Comparison of ENCODE assay signal across 13 cellular contexts in the genomic region with DNA sequence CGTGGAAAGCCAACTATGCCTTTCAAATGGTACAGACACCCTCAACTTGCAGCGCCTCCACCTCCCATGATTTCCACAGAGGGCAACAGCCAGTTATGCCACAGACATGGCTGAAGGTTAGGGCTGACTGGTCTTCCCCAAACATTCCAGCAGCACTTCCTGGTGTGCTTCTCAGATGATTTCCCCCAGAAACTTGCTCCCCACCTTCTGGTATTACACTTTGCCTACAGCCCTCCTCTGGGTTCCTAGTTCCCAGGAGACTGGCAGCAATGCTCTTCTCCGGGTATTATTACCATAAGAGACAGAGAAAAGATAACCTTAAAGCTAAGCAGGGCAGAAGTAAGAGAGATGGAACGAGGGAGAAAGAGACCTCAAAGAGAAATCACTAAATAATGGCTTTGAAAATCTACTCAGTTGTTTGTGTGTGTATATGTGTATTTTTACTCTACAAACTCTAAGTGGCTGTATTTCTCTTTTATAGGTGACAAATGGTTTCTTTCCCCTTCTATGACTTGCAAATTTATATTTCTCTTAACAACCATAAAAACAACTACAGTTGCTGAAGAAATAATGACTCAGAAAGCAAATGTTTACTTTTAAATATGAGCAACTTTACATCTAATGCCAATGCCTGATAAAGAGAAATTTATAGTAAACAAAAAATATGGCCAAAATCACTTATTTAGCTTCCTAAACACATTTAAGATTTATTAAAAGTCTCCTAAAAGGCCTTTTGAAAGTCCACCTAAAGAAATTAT.
A peak's percentile ranks its signal among the peaks of the same experiment; 100 is the strongest.
DNase-seq lines count a peak whose midpoint lies in the region; ATAC-seq, FAIRE-seq and TF ChIP-seq lines count a peak whose summit lies in the region.
"Had no signal": no experiment of that assay in that cellular context is flagged by ENCODE, and none has a peak within 500 bp of the region (broad histone marks: within the 10 kb centered on the region; RNA-seq: fewer than 3 reads in every experiment).

No MANE protein-coding gene starts in this region.

- POLR2A ChIA-PET in A549 (lab: Yijun Ruan, JAX), result interaction anchor here (0.9 to 1.9 kb wide), 2 partner anchors 31 kb away, joined by 3 to 7 read pairs; no protein-coding TSS in a partner anchor

- H3K4me2 ChIP-seq in A549, result peak overlapping the region; percentile 83

- TF ChIP-seq RAD21 in A549 (conservative IDR thresholded peaks at IDR 0.05 in 1 of 2, IDR thresholded peaks at IDR 0.05 in 1 of 2), result peak in 1 of 2 experiments; percentile 18; a peak in 1 of 5 replicates

- ATAC-seq in A549, result peak; percentile 82 to 92
- ATAC-seq in GM19452 (IDR thresholded peaks at IDR 0.05; ENCODE audit: unreplicated experiment), result no peak
- no peak for ATAC-seq in HG03565 (IDR thresholded peaks at IDR 0.05; ENCODE audit: unreplicated experiment)

- peak; percentile 98 for FAIRE-seq in A549 (lab: Jason Lieb, UNC)

- in situ Hi-C loops in brain microvascular endothelial cell (cut with HindIII; ENCODE audit: low pct_ligation_motif_present, low sequenced_read_pairs), result no loop called here

- no peak for TF ChIP-seq EP300 in A549 (IDR thresholded peaks at IDR 0.05)

- no peaks in the 10 kb centered on the region for H3K9me3 ChIP-seq in A549

- H3K36me3 ChIP-seq in brain microvascular endothelial cell (replicated peaks), result no peaks in the 10 kb centered on the region

- TF ChIP-seq CTCF in A549 (IDR thresholded peaks at IDR 0.05) (no peak), LNCaP clone FGC (IDR thresholded peaks at IDR 0.05; ENCODE audit: control insufficient read depth, extremely low read depth, insufficient read depth) (no peak), brain microvascular endothelial cell (IDR thresholded peaks at IDR 0.05; ENCODE audit: low read depth, low read length, missing control alignments) (no peak)

- peak; percentile 49 to 92 for DNase-seq in A549 (ENCODE audit: low read depth in 1 of 2, low spot score in 1 of 2)
- peak; percentile 61 for DNase-seq in LNCaP clone FGC (ENCODE audit: low read depth)
- DNase-seq in brain microvascular endothelial cell, result peak; percentile 39
- DNase-seq in kidney glomerular epithelial cell (lab: John Stamatoyannopoulos, UW), result peak; percentile 23
- DNase-seq in activated CD8-positive, alpha-beta memory T cell treated with anti-CD3 and anti-CD28 coated beads, Interleukin-2, amount 50 U/mL, for 48 hours, result no peak
- DNase-seq in 8988T, result no peak
- DNase-seq: activated CD8-positive, alpha-beta T cell treated with anti-CD3 and anti-CD28 coated beads for 36 hours; activated naive CD4-positive, alpha-beta T cell treated with anti-CD3 and anti-CD28 coated beads for 36 hours; cortex of kidney; glutamatergic neuron; NCI-H1092 treated with DMSO at 0.1 percent for 48 hours had no signal

- H3K27me3 ChIP-seq in brain microvascular endothelial cell (replicated peaks), result no peaks in the 10 kb centered on the region

- CTCF ChIA-PET in A549 (lab: Yijun Ruan, JAX), result interaction anchor here (0.6 to 1.4 kb wide), 4 partner anchors 15 to 40 kb away, joined by 3 to 4 read pairs (median 3); no protein-coding TSS in a partner anchor

- H3K27ac ChIP-seq in A549 (peak overlapping the region; percentile 79 to 88), brain microvascular endothelial cell (peak overlapping the region; percentile 93)

- H3K4me3 ChIP-seq in A549 (peak overlapping the region; percentile 37), LNCaP clone FGC (ENCODE audit: low read depth, low read length) (no peak overlapping the region), brain microvascular endothelial cell (ENCODE audit: low read depth, low read length) (no peak overlapping the region)

- peaks cover 89% of the 10 kb centered on the region for H3K4me1 ChIP-seq in A549

- WGBS in A549 (ENCODE audit: missing lambda C conversion rate), result 3% methylated on average over 4 of the region's 4 CpGs

- no peak for TF ChIP-seq POLR2A in A549 (IDR thresholded peaks at IDR 0.05; ENCODE audit: low read length)

TF ChIP-seq in A549, 52 proteins besides CTCF, POLR2A, EP300 and RAD21:
- TF ChIP-seq CEBPB (IDR thresholded peaks at IDR 0.05) (peak in 1 of 2 experiments; percentile 41; a peak in 2 of 4 replicates), HOXA7 (CRISPR knock-in tag; IDR thresholded peaks at IDR 0.05) (no peak; the same call in 1 of the 2 replicates), FOXS1 (CRISPR knock-in tag; IDR thresholded peaks at IDR 0.05) (peak; percentile 86; the same call in 1 of the 2 replicates), TP53 (CRISPR knock-in tag; IDR thresholded peaks at IDR 0.05) (peak; percentile 86; the same call in 1 of the 2 replicates), FOSB (CRISPR knock-in tag; IDR thresholded peaks at IDR 0.05) (peak; percentile 73), POLR2AphosphoS2 (conservative IDR thresholded peaks at IDR 0.05; ENCODE audit: low read length) (0 out of 2 replicates have a peak, but pooled peaks have one; percentile 3), ZNF302 (CRISPR knock-in tag; IDR thresholded peaks at IDR 0.05) (no peak; the same call in 1 of the 2 replicates), SMC3 (IDR thresholded peaks at IDR 0.05) (0 out of 3 replicates have a peak, but pooled peaks have one; percentile 18), MAZ (IDR thresholded peaks at IDR 0.05; ENCODE audit: borderline replicate concordance, low read depth, low read length) (0 out of 2 replicates have a peak, but pooled peaks have one; percentile 56), TFCP2L1 (CRISPR knock-in tag; IDR thresholded peaks at IDR 0.05) (peak; percentile 70; the same call in 1 of the 2 replicates), KDM1A (IDR thresholded peaks at IDR 0.05; ENCODE audit: low read depth) (no peak), ESRRA (IDR thresholded peaks at IDR 0.05; ENCODE audit: borderline replicate concordance, low read length) (peak; percentile 66; the same call in 1 of the 2 replicates), HOXB13 (CRISPR knock-in tag; IDR thresholded peaks at IDR 0.05; ENCODE audit: low read depth) (peak; percentile 67; the same call in 1 of the 2 replicates), SREBF2 (IDR thresholded peaks at IDR 0.05) (no peak), NFE2L2 (conservative IDR thresholded peaks at IDR 0.05; ENCODE audit: low read length) (peak; percentile 88), FOSL2 (IDR thresholded peaks at IDR 0.05) (no peak), FOSL2 (CRISPR knock-in tag; IDR thresholded peaks at IDR 0.05) (peak; percentile 88), EHF (CRISPR knock-in tag; IDR thresholded peaks at IDR 0.05) (peak; percentile 86), JUN (IDR thresholded peaks at IDR 0.05) (peak in 1 of 2 experiments; percentile 75; a peak in 1 of 5 replicates), NPAS2 (CRISPR knock-in tag; IDR thresholded peaks at IDR 0.05; ENCODE audit: borderline replicate concordance) (no peak), MAFK (IDR thresholded peaks at IDR 0.05; ENCODE audit: partially characterized antibody) (peak; percentile 79), HEYL (CRISPR knock-in tag; IDR thresholded peaks at IDR 0.05) (peak; percentile 76; the same call in 1 of the 2 replicates), HOXB5 (CRISPR knock-in tag; IDR thresholded peaks at IDR 0.05) (peak; percentile 72), JUNB (IDR thresholded peaks at IDR 0.05) (0 out of 2 replicates have a peak, but pooled peaks have one; percentile 18), BHLHE40 (IDR thresholded peaks at IDR 0.05; ENCODE audit: low read depth, low read length) (no peak)
- TF ChIP-seq, protein P1, sequence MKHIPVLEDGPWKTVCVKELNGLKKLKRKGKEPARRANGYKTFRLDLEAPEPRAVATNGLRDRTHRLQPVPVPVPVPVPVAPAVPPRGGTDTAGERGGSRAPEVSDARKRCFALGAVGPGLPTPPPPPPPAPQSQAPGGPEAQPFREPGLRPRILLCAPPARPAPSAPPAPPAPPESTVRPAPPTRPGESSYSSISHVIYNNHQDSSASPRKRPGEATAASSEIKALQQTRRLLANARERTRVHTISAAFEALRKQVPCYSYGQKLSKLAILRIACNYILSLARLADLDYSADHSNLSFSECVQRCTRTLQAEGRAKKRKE (CRISPR knock-in tag; IDR thresholded peaks at IDR 0.05; ENCODE audit: low read depth), result peak; percentile 93
- TF ChIP-seq, protein P2, sequence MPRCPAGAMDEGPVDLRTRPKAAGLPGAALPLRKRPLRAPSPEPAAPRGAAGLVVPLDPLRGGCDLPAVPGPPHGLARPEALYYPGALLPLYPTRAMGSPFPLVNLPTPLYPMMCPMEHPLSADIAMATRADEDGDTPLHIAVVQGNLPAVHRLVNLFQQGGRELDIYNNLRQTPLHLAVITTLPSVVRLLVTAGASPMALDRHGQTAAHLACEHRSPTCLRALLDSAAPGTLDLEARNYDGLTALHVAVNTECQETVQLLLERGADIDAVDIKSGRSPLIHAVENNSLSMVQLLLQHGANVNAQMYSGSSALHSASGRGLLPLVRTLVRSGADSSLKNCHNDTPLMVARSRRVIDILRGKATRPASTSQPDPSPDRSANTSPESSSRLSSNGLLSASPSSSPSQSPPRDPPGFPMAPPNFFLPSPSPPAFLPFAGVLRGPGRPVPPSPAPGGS (IDR thresholded peaks at IDR 0.05), result peak; percentile 31; the same call in 1 of the 3 replicates
- TF ChIP-seq, protein P3, sequence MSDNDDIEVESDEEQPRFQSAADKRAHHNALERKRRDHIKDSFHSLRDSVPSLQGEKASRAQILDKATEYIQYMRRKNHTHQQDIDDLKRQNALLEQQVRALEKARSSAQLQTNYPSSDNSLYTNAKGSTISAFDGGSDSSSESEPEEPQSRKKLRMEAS (IDR thresholded peaks at IDR 0.05), result peak; percentile 69; the same call in 1 of the 2 replicates
- TF ChIP-seq, protein P4, sequence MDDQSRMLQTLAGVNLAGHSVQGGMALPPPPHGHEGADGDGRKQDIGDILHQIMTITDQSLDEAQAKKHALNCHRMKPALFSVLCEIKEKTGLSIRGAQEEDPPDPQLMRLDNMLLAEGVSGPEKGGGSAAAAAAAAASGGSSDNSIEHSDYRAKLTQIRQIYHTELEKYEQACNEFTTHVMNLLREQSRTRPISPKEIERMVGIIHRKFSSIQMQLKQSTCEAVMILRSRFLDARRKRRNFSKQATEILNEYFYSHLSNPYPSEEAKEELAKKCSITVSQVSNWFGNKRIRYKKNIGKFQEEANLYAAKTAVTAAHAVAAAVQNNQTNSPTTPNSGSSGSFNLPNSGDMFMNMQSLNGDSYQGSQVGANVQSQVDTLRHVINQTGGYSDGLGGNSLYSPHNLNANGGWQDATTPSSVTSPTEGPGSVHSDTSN (IDR thresholded peaks at IDR 0.05), result 0 out of 2 replicates have a peak, but pooled peaks have one; percentile 27
TF ChIP-seq in A549: peak in this region for 22.

Comparison
In these comparisons a context has a peak if more than half of its experiments do, and no peak if none do; other contexts are left out.
1. ATAC-seq: peak in A549 (2 of 2); none in GM19452 (single experiment) and HG03565 (single experiment).
2. DNase-seq: peak in A549 (2 of 2), LNCaP clone FGC (single experiment), brain microvascular endothelial cell (single experiment) and kidney glomerular epithelial cell (single experiment); none in activated CD8-positive, alpha-beta memory T cell treated with anti-CD3 and anti-CD28 coated beads, Interleukin-2, amount 50 U/mL, for 48 hours (single experiment) and 8988T (single experiment).